13 cellular contexts compared by ENCODE assay signal in genomic region chr10:101123085-101123814, GRCh38. TPM values are rescaled to one million over a fixed set of nuclear protein-coding genes. Genes with fewer than 3 reads are reported as not detected.
DNase-seq lines count a peak whose midpoint lies in the region; ATAC-seq, FAIRE-seq and TF ChIP-seq lines count a peak whose summit lies in the region.
"Had no signal": no experiment of that assay in that cellular context is flagged by ENCODE, and none has a peak within 500 bp of the region (broad histone marks: within the 10 kb centered on the region; RNA-seq: fewer than 3 reads in every experiment).

No MANE protein-coding gene starts in this region.

- H3K4me3 ChIP-seq in GM12878: no peak overlapping the region
- H3K4me3 ChIP-seq in mucosa of descending colon: no peak overlapping the region

- no peaks in the 10 kb centered on the region for H4K20me1 ChIP-seq in GM12878 (ENCODE audit: control insufficient read depth, insufficient read depth)

- RAD21 ChIA-PET in GM12878 (lab: Charles Lee; ENCODE audit: unreplicated experiment): interaction anchor here (0.8 to 1.5 kb wide), 2 partner anchors 17 to 19 kb away, joined by 3 read pairs; no protein-coding TSS in a partner anchor

- H3K4me1 Mint-ChIP-seq in stimulated activated naive CD8-positive, alpha-beta T cell treated with anti-CD3 and anti-CD28 coated beads, Interleukin-15, Interleukin-2, amounts not matched to agents 100 ng/mL and 50 ng/mL, for 24 hours (ENCODE audit: low read depth): peaks cover 32% of the 10 kb centered on the region
- peaks cover 13% of the 10 kb centered on the region for H3K4me1 Mint-ChIP-seq in T-helper 2 cell treated with Interferon-gamma antibody and Interleukin-4, amounts not matched to agents 5 μg/mL and 100 μg/mL, for 36 hours (ENCODE audit: low read depth)

- H3K4me2 ChIP-seq in GM12878 (ENCODE audit: control insufficient read depth, insufficient read depth): no peak overlapping the region

- no peak for TF ChIP-seq EP300 in GM12878 (IDR thresholded peaks at IDR 0.05; ENCODE audit: borderline replicate concordance in 1 of 2, control insufficient read depth in 1 of 2, low read depth in 2 of 2, low read length in 2 of 2)

- SMC1A ChIA-PET in GM12878 (lab: Charles Lee; ENCODE audit: uncharacterized antibody, unreplicated experiment): interaction anchor here (0.6 kb wide), 1 partner anchor 447 kb away, joined by 3 read pairs; no protein-coding TSS in a partner anchor

- POLR2A ChIA-PET in GM12878 (lab: Charles Lee): no interaction called here

- no peak for FAIRE-seq in GM12878 (lab: Jason Lieb, UNC)
- FAIRE-seq: G401.6 had no signal

- H3K4me1 ChIP-seq in GM12878 (ENCODE audit: control insufficient read depth, insufficient read depth, low read length) (no peaks in the 10 kb centered on the region; the same call in 1 of the 2 replicates), mucosa of descending colon (ENCODE audit: low read depth) (peaks cover 20% of the 10 kb centered on the region)

- no peak overlapping the region for H2AFZ ChIP-seq in GM12878 (ENCODE audit: control insufficient read depth, low read depth, low read length)

- intact Hi-C loops in GM12878 (cut with micrococcal nuclease; ENCODE audit: unreplicated experiment) (no loop called here), mucosa of descending colon (cut with DNase I, micrococcal nuclease) (no loop called here)

- H3K79me2 ChIP-seq in GM12878 (ENCODE audit: control insufficient read depth, insufficient read depth, low read length): no peaks in the 10 kb centered on the region

- H3K9ac ChIP-seq in GM12878 (ENCODE audit: control insufficient read depth, insufficient read depth, low read length): no peak overlapping the region

- peaks cover 25 to 27% of the 10 kb centered on the region in 2 experiments for H3K27me3 ChIP-seq in GM12878 (replicated peaks in 1 of 2; ENCODE audit: control insufficient read depth in 2 of 2, insufficient read depth in 2 of 2, low read length in 1 of 2)

- TF ChIP-seq POLR2A in GM12878 (IDR thresholded peaks at IDR 0.05; ENCODE audit: low read depth, low read length): no peak

- peaks cover 71% of the 10 kb centered on the region for H3K27me3 Mint-ChIP-seq in stimulated activated naive CD8-positive, alpha-beta T cell treated with anti-CD3 and anti-CD28 coated beads, Interleukin-15, Interleukin-2, amounts not matched to agents 100 ng/mL and 50 ng/mL, for 24 hours
- peaks cover 87% of the 10 kb centered on the region for H3K27me3 Mint-ChIP-seq in T-helper 2 cell treated with Interferon-gamma antibody and Interleukin-4, amounts not matched to agents 5 μg/mL and 100 μg/mL, for 36 hours (ENCODE audit: low read depth)

- no peak for TF ChIP-seq RAD21 in GM12878 (IDR thresholded peaks at IDR 0.05; ENCODE audit: insufficient read depth, low read depth, low read length)

- CTCF ChIA-PET in GM12878 (lab: Yijun Ruan, JAX): interaction anchor here (1.0 to 1.5 kb wide), 4 partner anchors 19 to 125 kb away, joined by 3 to 5 read pairs (median 4); no protein-coding TSS in a partner anchor

- WGBS in GM12878 (ENCODE audit: insufficient coverage, insufficient replicate concordance, low lambda C conversion rate, missing lambda C conversion rate): 8% methylated on average over 50 of the region's 58 CpGs

- TF ChIP-seq CTCF in GM12878 (IDR thresholded peaks at IDR 0.05 in 2 of 3, conservative IDR thresholded peaks at IDR 0.05 in 1 of 3; ENCODE audit: control insufficient read depth in 2 of 3, extremely low read depth in 1 of 3, insufficient read depth in 1 of 3, low read depth in 3 of 3, low read length in 3 of 3): no peak
- no peak for TF ChIP-seq CTCF in mucosa of descending colon (IDR thresholded peaks at IDR 0.05)

- H3K9me3 Mint-ChIP-seq in stimulated activated naive CD8-positive, alpha-beta T cell treated with anti-CD3 and anti-CD28 coated beads, Interleukin-15, Interleukin-2, amounts not matched to agents 100 ng/mL and 50 ng/mL, for 24 hours: no peaks in the 10 kb centered on the region
- H3K9me3 Mint-ChIP-seq in T-helper 2 cell treated with Interferon-gamma antibody and Interleukin-4, amounts not matched to agents 5 μg/mL and 100 μg/mL, for 36 hours: no peaks in the 10 kb centered on the region

- no peaks in the 10 kb centered on the region for H3K36me3 Mint-ChIP-seq in stimulated activated naive CD8-positive, alpha-beta T cell treated with anti-CD3 and anti-CD28 coated beads, Interleukin-15, Interleukin-2, amounts not matched to agents 100 ng/mL and 50 ng/mL, for 24 hours (ENCODE audit: low read depth)
- no peaks in the 10 kb centered on the region for H3K36me3 Mint-ChIP-seq in T-helper 2 cell treated with Interferon-gamma antibody and Interleukin-4, amounts not matched to agents 5 μg/mL and 100 μg/mL, for 36 hours (ENCODE audit: low read depth)

- H3K9me3 ChIP-seq in GM12878 (replicated peaks; ENCODE audit: control insufficient read depth, insufficient read depth, low read length) (no peaks in the 10 kb centered on the region), mucosa of descending colon (no peaks in the 10 kb centered on the region)

- H3K27ac Mint-ChIP-seq in stimulated activated naive CD8-positive, alpha-beta T cell treated with anti-CD3 and anti-CD28 coated beads, Interleukin-15, Interleukin-2, amounts not matched to agents 100 ng/mL and 50 ng/mL, for 24 hours: no peak overlapping the region
- H3K27ac Mint-ChIP-seq in T-helper 2 cell treated with Interferon-gamma antibody and Interleukin-4, amounts not matched to agents 5 μg/mL and 100 μg/mL, for 36 hours: no peak overlapping the region

- H3K36me3 ChIP-seq in GM12878 (ENCODE audit: control insufficient read depth in 2 of 2, insufficient read depth in 2 of 2, low read length in 1 of 2) (no peaks in the 10 kb centered on the region), mucosa of descending colon (ENCODE audit: low read depth) (no peaks in the 10 kb centered on the region)

- no peak for ATAC-seq in stimulated activated naive CD8-positive, alpha-beta T cell treated with anti-CD3 and anti-CD28 coated beads, Interleukin-15, Interleukin-2, amounts not matched to agents 100 U/mL and 50 U/mL, for 24 hours
- ATAC-seq in GM12878 (no peak), mucosa of descending colon (peak; percentile 54), GM21360 (IDR thresholded peaks at IDR 0.05; ENCODE audit: unreplicated experiment) (no peak)

- in situ Hi-C loops in GM12878 (cut with MboI): no loop called here

- H3K4me3 Mint-ChIP-seq in stimulated activated naive CD8-positive, alpha-beta T cell treated with anti-CD3 and anti-CD28 coated beads, Interleukin-15, Interleukin-2, amounts not matched to agents 100 ng/mL and 50 ng/mL, for 24 hours: peak overlapping the region; percentile 57
- no peak overlapping the region for H3K4me3 Mint-ChIP-seq in T-helper 2 cell treated with Interferon-gamma antibody and Interleukin-4, amounts not matched to agents 5 μg/mL and 100 μg/mL, for 36 hours

- DNase-seq in stimulated activated naive CD8-positive, alpha-beta T cell treated with anti-CD3 and anti-CD28 coated beads, Interleukin-15, Interleukin-2, amounts not matched to agents 100 U/mL and 50 U/mL, for 24 hours: no peak
- DNase-seq in GM12878 (ENCODE audit: low read depth, low spot score) (no peak), mucosa of descending colon (peak in 2 of 3 donors; percentile 46 to 61), SHP77 treated with DMSO at 0.1 percent for 48 hours (lab: John Stamatoyannopoulos, UW) (no peak)
- DNase-seq in T-helper 2 cell treated with Interferon-gamma antibody and Interleukin-4, amounts not matched to agents 5 μg/mL and 100 μg/mL, for 36 hours (ENCODE audit: low spot score): no peak
- DNase-seq in stimulated activated naive CD4-positive, alpha-beta T cell treated with Interleukin-2 at 50 U/mL for 16 hours (lab: John Stamatoyannopoulos, UW): no peak
- DNase-seq: foreskin fibroblast; NCI-H1694 treated with DMSO at 0.1 percent for 48 hours; stimulated activated CD8-positive, alpha-beta memory T cell treated with anti-CD3 and anti-CD28 coated beads, Interleukin-4, amount 100 ng/mL, for 48 hours had no signal

- H3K27ac ChIP-seq in GM12878 (ENCODE audit: control insufficient read depth, insufficient read depth): no peak overlapping the region

- no TSS peak for BruUV-seq in GM12878 (replicated peaks; lab: Mats Ljungman, UMichigan)

TF ChIP-seq in GM12878, 131 proteins besides CTCF, POLR2A, EP300 and RAD21:
- TF ChIP-seq RELB (IDR thresholded peaks at IDR 0.05; ENCODE audit: low read depth) (no peak), SUZ12 (IDR thresholded peaks at IDR 0.05; ENCODE audit: unreplicated experiment) (peak; percentile 98), GATAD2B (conservative IDR thresholded peaks at IDR 0.05; ENCODE audit: low read depth) (no peak)
TF ChIP-seq in GM12878: peak in this region for 1.

RNA-seq across cellular contexts. Expression of gene TLX1, which starts 7.8 kb away (rescaled TPM):
- not detected in 2 replicates for total RNA-seq in GM12878 (2013; cell fraction: nucleolus; rRNA removed)
- total RNA-seq in GM12878 (2014; rRNA removed) (not detected in 2 replicates), GM12878 (2014; rRNA removed; fragmentation: Illumina TruSeq; extraction: Trizol) (not detected in 2 replicates), GM12878 (2021) (not detected in 2 replicates), mucosa of descending colon (1 to 10 TPM in 1 of 3 donors, under 1 TPM in 1, not detected in 1; 0.93 to 1.0 TPM)
- not detected for polyA plus RNA-seq in GM12878 (2011; ENCODE audit: low read depth)
- polyA plus RNA-seq in GM12878 (2011; rRNA removed) (not detected in 2 replicates), GM12878 (2014; fragmentation: Illumina TruSeq; extraction: Trizol) (not detected in 2 replicates), GM12878 (2014; fragmentation: Nextera tagmentation; extraction: Ambion mirVana) (not detected), GM12878 (2014; rRNA removed) (not detected in 2 replicates), GM12878 (2016; fragmentation: Nextera tagmentation; extraction: Ambion mirVana) (not detected)
- not detected in 2 replicates for polyA plus RNA-seq in GM12878 (2011; cell fraction: cytosol; rRNA removed)
- polyA plus RNA-seq in GM12878 (2011; cell fraction: nucleus; rRNA removed): not detected in 2 replicates
- polyA plus RNA-seq in GM12878 (2012): not detected in 2 replicates
- polyA minus RNA-seq in GM12878 (2011; rRNA and poly(A)+ RNA removed): 0.10 TPM in 1 of 2 replicates, not detected in the other
- polyA minus RNA-seq in GM12878 (2011; cell fraction: cytosol; rRNA and poly(A)+ RNA removed): not detected in 2 replicates
- not detected in 2 replicates for polyA minus RNA-seq in GM12878 (2011; cell fraction: nucleus; rRNA and poly(A)+ RNA removed)
- total RNA-seq: T-helper 2 cell treated with Interferon-gamma antibody and Interleukin-4, amounts not matched to agents 100 ng/mL and 5 ng/mL, for 36 hours had no signal

Comparison
In these comparisons a context has a peak if more than half of its experiments do, and no peak if none do; other contexts are left out.
1. DNase-seq: peak in mucosa of descending colon (2 of 3); none in stimulated activated naive CD8-positive, alpha-beta T cell treated with anti-CD3 and anti-CD28 coated beads, Interleukin-15, Interleukin-2, amounts not matched to agents 100 U/mL and 50 U/mL, for 24 hours (single experiment), GM12878 (single experiment), T-helper 2 cell treated with Interferon-gamma antibody and Interleukin-4, amounts not matched to agents 5 μg/mL and 100 μg/mL, for 36 hours (single experiment), stimulated activated naive CD4-positive, alpha-beta T cell treated with Interleukin-2 at 50 U/mL for 16 hours (single experiment) and SHP77 treated with DMSO at 0.1 percent for 48 hours (single experiment).